In the genomic region with DNA sequence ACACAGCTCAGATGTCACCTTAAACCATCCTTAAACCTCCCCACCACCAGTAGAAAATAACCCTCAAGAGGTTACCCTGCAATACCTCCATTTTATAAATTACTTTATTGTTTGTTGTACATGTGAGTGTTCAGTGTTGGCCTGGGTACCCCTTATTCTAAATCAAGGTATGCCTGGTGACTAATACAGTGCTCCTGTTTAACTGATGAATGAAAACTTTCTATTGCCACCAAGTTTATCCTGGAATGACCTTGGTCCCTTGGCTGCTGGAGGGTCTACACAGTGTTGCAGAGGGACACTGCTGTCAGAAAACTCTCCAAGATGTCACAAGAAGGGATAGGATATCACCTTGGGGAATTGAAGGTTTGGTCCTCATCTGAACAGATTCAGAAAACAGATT, we compare ENCODE assay signal across 1 cellular context.
TF ChIP-seq lines count a peak whose summit lies in the region.

No MANE protein-coding gene starts in this region.

TF ChIP-seq in HepG2, 621 proteins besides CTCF, POLR2A, EP300 and RAD21:
- no peak for TF ChIP-seq ZNF703 (CRISPR knock-in tag; IDR thresholded peaks at IDR 0.05; ENCODE audit: borderline replicate concordance)
- peak; percentile 58; the same call in 1 of the 2 replicates for TF ChIP-seq THRA (CRISPR knock-in tag; IDR thresholded peaks at IDR 0.05; ENCODE audit: borderline replicate concordance)
- TF ChIP-seq TBP (CRISPR knock-in tag; IDR thresholded peaks at IDR 0.05) = no peak
TF ChIP-seq in HepG2: peak in this region for 1.
